ENCODE assay signal across 16 cellular contexts in genomic region chr2:109260116-109260855, GRCh38.
DNase-seq lines count a peak whose midpoint lies in the region; ATAC-seq and TF ChIP-seq lines count a peak whose summit lies in the region.
"Had no signal": no experiment of that assay in that cellular context is flagged by ENCODE, and none has a peak within 500 bp of the region (broad histone marks: within the 10 kb centered on the region; RNA-seq: fewer than 3 reads in every experiment).

No MANE protein-coding gene starts in this region.

- no peak for TF ChIP-seq POLR2A in testis (IDR thresholded peaks at IDR 0.05)

- H3K4me3 Mint-ChIP-seq in activated T-cell treated with anti-CD3 and anti-CD28 coated beads, Interleukin-2, amount 50 U/mL, for 24 hours: no peak overlapping the region

- H2AFZ ChIP-seq in PC-9: no peak overlapping the region

- peaks cover 11% of the 10 kb centered on the region for H3K4me1 Mint-ChIP-seq in activated T-cell treated with anti-CD3 and anti-CD28 coated beads, Interleukin-2, amount 50 U/mL, for 24 hours (ENCODE audit: low read depth)

- 0 out of 2 replicates have a peak, but pooled peaks cover 10% of the 10 kb centered on the region for H3K79me2 ChIP-seq in PC-9 (ENCODE audit: low read depth)

- no peaks in the 10 kb centered on the region for H3K9me3 Mint-ChIP-seq in activated T-cell treated with anti-CD3 and anti-CD28 coated beads, Interleukin-2, amount 50 U/mL, for 24 hours
- H3K9me3 Mint-ChIP-seq: CD4-positive, CD25-positive, alpha-beta regulatory T cell had no signal

- DNase-seq in activated T-cell treated with anti-CD3 and anti-CD28 coated beads, Interleukin-2, amount 50 U/mL, for 24 hours: peak; percentile 20
- DNase-seq in activated T-cell treated with anti-CD3 and anti-CD28 coated beads, Interleukin-2, amount 50 U/mL, for 48 hours: no peak
- DNase-seq in RPMI8226 (peak; percentile 15), islet precursor cell (peak; percentile 33), testis (peak; percentile 8), NCI-H526 treated with DMSO at 0.1 percent for 48 hours (lab: John Stamatoyannopoulos, UW) (no peak), PC-9 (no peak), foreskin keratinocyte (no peak)
- DNase-seq: Calu3; DMS79 treated with DMSO at 0.1 percent for 48 hours; NCI-H1436 treated with DMSO at 0.1 percent for 48 hours; NCI-H524 treated with DMSO at 0.1 percent for 48 hours; NK-92 treated with Interleukin-12 subunit alpha and Interleukin-12 subunit beta, amount 100 ng/mL, for 24 hours; OCI-M1 had no signal

- peaks cover under 1% of the 10 kb centered on the region; the same call in 1 of the 2 replicates for H3F3A ChIP-seq in PC-9 (ENCODE audit: insufficient read depth, low read depth)

- no peak overlapping the region for H3K27ac ChIP-seq in testis
- no peak overlapping the region for H3K27ac ChIP-seq in PC-9
- no peak overlapping the region for H3K27ac ChIP-seq in foreskin keratinocyte

- no peaks in the 10 kb centered on the region; the same call in 1 of the 2 replicates for H4K20me1 ChIP-seq in PC-9 (ENCODE audit: insufficient read depth)

- intact Hi-C loops in testis (cut with DNase I; ENCODE audit: low total_unique reads): no loop called here
- intact Hi-C loops in PC-9 (cut with micrococcal nuclease; ENCODE audit: unreplicated experiment): no loop called here

- H3K4me3 ChIP-seq in testis (no peak overlapping the region), PC-9 (no peak overlapping the region)

- H3K27ac Mint-ChIP-seq in activated T-cell treated with anti-CD3 and anti-CD28 coated beads, Interleukin-2, amount 50 U/mL, for 24 hours: no peak overlapping the region

- POLR2A ChIA-PET in PC-9 (lab: Charles Lee; ENCODE audit: unreplicated experiment): no interaction called here

- no peaks in the 10 kb centered on the region for H3K9me3 ChIP-seq in testis
- no peaks in the 10 kb centered on the region for H3K9me3 ChIP-seq in PC-9 (ENCODE audit: insufficient read depth, low read depth)

- no peaks in the 10 kb centered on the region for H3K36me3 Mint-ChIP-seq in activated T-cell treated with anti-CD3 and anti-CD28 coated beads, Interleukin-2, amount 50 U/mL, for 24 hours (ENCODE audit: low read depth)
- H3K36me3 Mint-ChIP-seq: CD4-positive, CD25-positive, alpha-beta regulatory T cell had no signal

- no peaks in the 10 kb centered on the region for H3K27me3 Mint-ChIP-seq in activated T-cell treated with anti-CD3 and anti-CD28 coated beads, Interleukin-2, amount 50 U/mL, for 24 hours

- no peaks in the 10 kb centered on the region for H3K27me3 ChIP-seq in testis
- no peaks in the 10 kb centered on the region for H3K27me3 ChIP-seq in PC-9 (ENCODE audit: insufficient read depth, low read depth)
- peaks cover 17% of the 10 kb centered on the region for H3K27me3 ChIP-seq in foreskin keratinocyte

- CTCF ChIA-PET in PC-9 (lab: Charles Lee): no interaction called here

- no peak for TF ChIP-seq CTCF in testis (IDR thresholded peaks at IDR 0.05)
- no peak for TF ChIP-seq CTCF in PC-9 (conservative IDR thresholded peaks at IDR 0.05)
- no peak for TF ChIP-seq CTCF in foreskin keratinocyte (conservative IDR thresholded peaks at IDR 0.05)

- no peaks in the 10 kb centered on the region for H3K36me3 ChIP-seq in testis (ENCODE audit: low read depth, missing control alignments)
- H3K36me3 ChIP-seq in PC-9 (ENCODE audit: low read depth): no peaks in the 10 kb centered on the region

- no TSS peak for BruUV-seq in PC-9 (replicated peaks; lab: Mats Ljungman, UMichigan)

- H3K4me1 ChIP-seq in testis: no peaks in the 10 kb centered on the region
- H3K4me1 ChIP-seq in PC-9 (replicated peaks; ENCODE audit: insufficient read depth): peaks cover 17% of the 10 kb centered on the region
- H3K4me1 ChIP-seq in foreskin keratinocyte: no peaks in the 10 kb centered on the region

- no peak for ATAC-seq in foreskin keratinocyte
- ATAC-seq: Right ventricle myocardium inferior had no signal

- 92 to 94% methylated on average over 11 of the region's 11 CpGs for WGBS in testis, 2 donors

- no peak overlapping the region for H3K4me2 ChIP-seq in PC-9

- no peaks in the 10 kb centered on the region for H3K9me2 ChIP-seq in PC-9 (ENCODE audit: insufficient read depth)

Comparison
In these comparisons a context has a peak if more than half of its experiments do, and no peak if none do; other contexts are left out.
1. DNase-seq: peak in activated T-cell treated with anti-CD3 and anti-CD28 coated beads, Interleukin-2, amount 50 U/mL, for 24 hours (single experiment), RPMI8226 (single experiment), islet precursor cell (single experiment) and testis (single experiment); none in activated T-cell treated with anti-CD3 and anti-CD28 coated beads, Interleukin-2, amount 50 U/mL, for 48 hours (0 of 2), NCI-H526 treated with DMSO at 0.1 percent for 48 hours (single experiment), PC-9 (0 of 2) and foreskin keratinocyte (0 of 2).